In genomic region chr1:69567847-69568434, GRCh38 we compare ENCODE assay signal across 8 cellular contexts. TPM values are rescaled to one million over a fixed set of nuclear protein-coding genes. Genes with fewer than 3 reads are reported as not detected.
DNase-seq lines count a peak whose midpoint lies in the region; ATAC-seq and TF ChIP-seq lines count a peak whose summit lies in the region.

Gene LRRC7, plus strand, starts transcription at chr1:69567922. Its CDS starts 718 bp downstream, at chr1:69568640.

- no peaks in the 10 kb centered on the region for H3F3A ChIP-seq in DOHH2 (ENCODE audit: control insufficient read depth, insufficient read depth)

- 0 to 1% methylated on average over 34 to 37 of the region's 57 CpGs for WGBS in tibial nerve, 2 donors

- no peaks in the 10 kb centered on the region for H3K4me1 ChIP-seq in DOHH2 (ENCODE audit: control insufficient read depth, low read length)
- no peaks in the 10 kb centered on the region for H3K4me1 ChIP-seq in SJCRH30
- peaks cover 0 to 31% (median 7%) of the 10 kb centered on the region in 4 donors for H3K4me1 ChIP-seq in tibial nerve

- no peak for TF ChIP-seq POLR2A in tibial nerve (IDR thresholded peaks at IDR 0.05)

- peaks cover 5% of the 10 kb centered on the region for H3K36me3 Mint-ChIP-seq in endothelial cell (ENCODE audit: low read depth, unreplicated experiment)

- no peaks in the 10 kb centered on the region for H3K79me2 ChIP-seq in DOHH2 (ENCODE audit: control insufficient read depth, low read length)

- no peaks in the 10 kb centered on the region for H3K9me3 Mint-ChIP-seq in endothelial cell (ENCODE audit: unreplicated experiment)

- no peak within 1 kb of the TSS for H3K4me3 ChIP-seq in DOHH2 (ENCODE audit: low read length)
- H3K4me3 ChIP-seq in SJCRH30 = peak within 1 kb of the TSS; percentile 51
- peak within 1 kb of the TSS; percentile 42 to 64 (median 48) for H3K4me3 ChIP-seq in tibial nerve

- no peak for TF ChIP-seq EP300 in tibial nerve (IDR thresholded peaks at IDR 0.05)

- H3K27ac ChIP-seq in DOHH2 (ENCODE audit: low read depth, low read length) (no peak within 1 kb of the TSS), SJCRH30 (no peak within 1 kb of the TSS), tibial nerve (peak within 1 kb of the TSS in 3 of 4 donors; percentile 49 to 84 (median 69))

- peak within 1 kb of the TSS; percentile 11 for H3K4me2 ChIP-seq in DOHH2 (ENCODE audit: low read length)

- peaks cover 13% of the 10 kb centered on the region for H3K27me3 Mint-ChIP-seq in endothelial cell (ENCODE audit: unreplicated experiment)

- peak within 1 kb of the TSS; percentile 72 for H3K27ac Mint-ChIP-seq in endothelial cell (ENCODE audit: unreplicated experiment)

- no peaks in the 10 kb centered on the region for H3K9me2 ChIP-seq in DOHH2 (replicated peaks; ENCODE audit: control insufficient read depth, low read length)

- H3K4me1 Mint-ChIP-seq in endothelial cell (ENCODE audit: unreplicated experiment) = peaks cover 18% of the 10 kb centered on the region

- peak within 1 kb of the TSS; percentile 95 for H3K4me3 Mint-ChIP-seq in endothelial cell (ENCODE audit: unreplicated experiment)

- TF ChIP-seq CTCF in DOHH2 (IDR thresholded peaks at IDR 0.05; ENCODE audit: low read depth, low read length, poor library complexity, severe bottlenecking) (no peak), endothelial cell (IDR thresholded peaks at IDR 0.05; ENCODE audit: unreplicated experiment) (no peak), tibial nerve (IDR thresholded peaks at IDR 0.05) (no peak)

- DNase-seq in SJCRH30 = peak in 1 of 2 experiments; percentile 7
- DNase-seq in endothelial cell (ENCODE audit: low spot score) = peak; percentile 43
- peak; percentile 11 for DNase-seq in medulla oblongata (ENCODE audit: extremely low spot score)
- DNase-seq in tibial nerve (ENCODE audit: low spot score in 2 of 2) = no peak
- no peak for DNase-seq in stimulated activated CD4-positive, alpha-beta T cell treated with anti-CD3 and anti-CD28 coated beads, Interleukin-4, amount 100 ng/mL, for 1 hour

- ATAC-seq in HG03045 (IDR thresholded peaks at IDR 0.05; ENCODE audit: unreplicated experiment) (peak; percentile 30), GM18870 (IDR thresholded peaks at IDR 0.05; ENCODE audit: unreplicated experiment) (no peak)

- H3K9me3 ChIP-seq in DOHH2 (ENCODE audit: control insufficient read depth, insufficient read depth, low read length) (no peaks in the 10 kb centered on the region; the same call in 1 of the 2 replicates), SJCRH30 (replicated peaks) (no peaks in the 10 kb centered on the region), tibial nerve (no peaks in the 10 kb centered on the region)

- no peaks in the 10 kb centered on the region for H4K20me1 ChIP-seq in DOHH2 (ENCODE audit: control insufficient read depth, insufficient read depth, low read depth, low read length)

- H3K27me3 ChIP-seq in DOHH2 (ENCODE audit: control insufficient read depth, low read length) (peaks cover 5% of the 10 kb centered on the region; the same call in 1 of the 2 replicates), SJCRH30 (no peaks in the 10 kb centered on the region), tibial nerve (peaks cover 0 to 22% of the 10 kb centered on the region in 2 donors)

- H3K36me3 ChIP-seq in DOHH2 (ENCODE audit: control insufficient read depth, low read length) (no peaks in the 10 kb centered on the region), SJCRH30 (peaks cover 4% of the 10 kb centered on the region; the same call in 1 of the 2 replicates), tibial nerve (no peaks in the 10 kb centered on the region)

RNA-seq across cellular contexts. Expression of gene LRRC7, which starts in this region (rescaled TPM):
- total RNA-seq in SJCRH30 (2014; rRNA removed; shearing (Covaris generic)) = 0.04 TPM in 1 of 2 replicates, not detected in the other
- total RNA-seq in endothelial cell (ENCODE audit: unreplicated experiment) (not detected), tibial nerve (10 to 100 TPM; 11.1 to 21.3 (median 14.1) TPM)

Comparison
In these comparisons a context has a peak if more than half of its experiments do, and no peak if none do; other contexts are left out.
1. RNA of gene LRRC7 (total RNA-seq): 11.1 to 21.3 TPM in tibial nerve; 0.04 TPM in SJCRH30 and not detected in endothelial cell (single experiment); every median in the first group is over 10 times any median in the second.
2. Peak in DNase-seq in endothelial cell; RNA of the gene not detected or under 1 TPM.
3. H3K27ac ChIP-seq: peak in tibial nerve (3 of 4); none in DOHH2 (single experiment) and SJCRH30 (single experiment).